21 cellular contexts compared by ENCODE assay signal in the genomic region with DNA sequence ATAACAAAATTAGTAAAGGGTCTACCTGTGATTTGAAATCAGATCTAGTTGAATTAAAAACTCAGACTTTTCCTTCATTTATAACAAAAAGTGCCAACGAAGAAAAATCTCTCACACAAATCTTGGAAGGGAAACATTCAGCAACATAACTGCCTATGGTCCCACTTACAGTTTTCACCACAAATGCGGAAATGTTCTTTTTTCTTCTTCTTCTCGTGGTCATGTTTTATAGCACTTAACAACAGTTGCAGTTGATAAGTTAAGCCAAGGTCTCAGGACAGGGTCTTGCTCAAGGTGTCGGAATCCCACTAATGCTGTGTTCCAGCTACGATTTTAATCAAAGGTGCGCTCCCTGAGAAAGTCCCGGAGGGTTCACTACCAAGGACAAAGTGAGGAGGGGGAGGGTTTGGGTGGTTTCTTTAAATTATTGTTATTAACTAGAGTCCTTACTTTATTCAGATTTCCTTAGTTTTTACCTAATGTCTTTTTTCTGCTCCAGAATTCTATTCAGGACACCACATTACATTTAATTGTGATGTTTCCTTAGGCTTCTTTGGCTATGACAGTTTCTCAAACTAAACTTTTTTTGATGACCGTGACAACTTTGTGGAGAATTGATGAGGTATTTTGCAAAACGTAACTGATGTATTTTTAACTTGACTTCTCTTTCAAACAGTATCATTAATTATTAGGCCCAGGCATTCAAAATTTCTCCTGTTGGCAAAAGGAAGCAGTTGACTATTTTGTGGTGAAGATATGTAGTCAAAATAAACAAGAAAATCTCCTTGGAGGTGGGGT. TPM values are rescaled to one million over a fixed set of nuclear protein-coding genes. Genes with fewer than 3 reads are reported as not detected.
"Had no signal": no experiment of that assay in that cellular context is flagged by ENCODE, and none has a peak within 500 bp of the region (broad histone marks: within the 10 kb centered on the region; RNA-seq: fewer than 3 reads in every experiment).

No MANE protein-coding gene starts in this region.

- H3K4me1 Mint-ChIP-seq: neural progenitor cell; stimulated activated effector memory CD8-positive, alpha-beta T cell treated with anti-CD3 and anti-CD28 coated beads, Interleukin-12 subunit alpha, Interleukin-12 subunit beta, amount 100 ng/mL, for 72 hours had no signal

- H3K27ac ChIP-seq: coronary artery, epithelial cell of prostate, neural progenitor cell, pancreas, transverse colon had no signal

- H3K9me3 ChIP-seq: pancreas, transverse colon had no signal

- H2AFZ ChIP-seq: neural progenitor cell had no signal

- H3K27me3 ChIP-seq: neural progenitor cell, pancreas, transverse colon had no signal

- H3K27ac Mint-ChIP-seq: activated naive CD4-positive, alpha-beta T cell treated with anti-CD3 and anti-CD28 coated beads, Interleukin-2, amount 10 ng/mL, durations not matched to agents 7 days and 5 days; activated T-helper 2 cell treated with anti-CD3 and anti-CD28 coated beads, Interferon-gamma antibody, Interleukin-2, Interleukin-4, amounts not matched to agents 10 μg/mL and 5 μg/mL and 100 μg/mL, durations not matched to agents 14 hours and 24 hours and 36 hours; neural progenitor cell; stimulated activated effector memory CD8-positive, alpha-beta T cell treated with anti-CD3 and anti-CD28 coated beads, Interleukin-12 subunit alpha, Interleukin-12 subunit beta, amount 100 ng/mL, for 72 hours had no signal

- H3K4me1 ChIP-seq: transverse colon had no signal

- H3K4me2 ChIP-seq: neural progenitor cell had no signal

- H3K4me3 ChIP-seq: coronary artery, neural progenitor cell, pancreas, transverse colon had no signal

- ATAC-seq: left ventricle myocardium superior; pancreas; stimulated activated effector memory CD8-positive, alpha-beta T cell treated with anti-CD3 and anti-CD28 coated beads, Interleukin-12 subunit alpha, Interleukin-12 subunit beta, amount 100 ng/mL, for 72 hours had no signal

- H3K4me3 Mint-ChIP-seq: activated naive CD4-positive, alpha-beta T cell treated with anti-CD3 and anti-CD28 coated beads, Interleukin-2, amount 10 ng/mL, durations not matched to agents 7 days and 5 days; neural progenitor cell; stimulated activated effector memory CD8-positive, alpha-beta T cell treated with anti-CD3 and anti-CD28 coated beads, Interleukin-12 subunit alpha, Interleukin-12 subunit beta, amount 100 ng/mL, for 72 hours had no signal

- FAIRE-seq: kidney, pancreas, small intestine had no signal

- DNase-seq: activated CD4-positive, alpha-beta T cell treated with anti-CD3 and anti-CD28 coated beads, Interleukin-2, amount 50 U/mL, for 1 hour; activated naive CD4-positive, alpha-beta T cell treated with anti-CD3 and anti-CD28 coated beads, Interleukin-2, amount 10 ng/mL, durations not matched to agents 7 days and 5 days; activated T-cell treated with anti-CD3 and anti-CD28 coated beads for 4 hours; caudate nucleus; effector memory CD4-positive, alpha-beta T cell; kidney; left ventricle myocardium superior; pancreas; retina; small intestine; T-helper 2 cell; transverse colon had no signal

- H3K36me3 Mint-ChIP-seq: activated naive CD4-positive, alpha-beta T cell treated with anti-CD3 and anti-CD28 coated beads, Interleukin-2, amount 10 ng/mL, durations not matched to agents 7 days and 5 days; neural progenitor cell; stimulated activated effector memory CD8-positive, alpha-beta T cell treated with anti-CD3 and anti-CD28 coated beads, Interleukin-12 subunit alpha, Interleukin-12 subunit beta, amount 100 ng/mL, for 72 hours had no signal

- H3K36me3 ChIP-seq: neural progenitor cell, pancreas, transverse colon had no signal

- H3K9me3 Mint-ChIP-seq: activated naive CD4-positive, alpha-beta T cell treated with anti-CD3 and anti-CD28 coated beads, Interleukin-2, amount 10 ng/mL, durations not matched to agents 7 days and 5 days; activated T-helper 2 cell treated with anti-CD3 and anti-CD28 coated beads, Interferon-gamma antibody, Interleukin-2, Interleukin-4, amounts not matched to agents 10 μg/mL and 5 μg/mL and 100 μg/mL, durations not matched to agents 14 hours and 24 hours and 36 hours; neural progenitor cell; stimulated activated effector memory CD8-positive, alpha-beta T cell treated with anti-CD3 and anti-CD28 coated beads, Interleukin-12 subunit alpha, Interleukin-12 subunit beta, amount 100 ng/mL, for 72 hours had no signal

- H3K9ac ChIP-seq: neural progenitor cell had no signal

RNA-seq across cellular contexts. Expression of a gene that starts 11.2 kb away (rescaled TPM):
- total RNA-seq: activated CD8-positive, alpha-beta memory T cell treated with anti-CD3 and anti-CD28 coated beads for 36 hours; activated T-helper 2 cell treated with anti-CD3 and anti-CD28 coated beads, Interferon-gamma antibody, Interleukin-2, Interleukin-4, amounts not matched to agents 10 μg/mL and 5 μg/mL and 100 μg/mL, durations not matched to agents 14 hours and 24 hours and 36 hours had no signal

RNA-seq across cellular contexts. Expression of a gene that starts 23.2 kb away (rescaled TPM):
- total RNA-seq: activated CD8-positive, alpha-beta memory T cell treated with anti-CD3 and anti-CD28 coated beads for 36 hours; activated T-helper 2 cell treated with anti-CD3 and anti-CD28 coated beads, Interferon-gamma antibody, Interleukin-2, Interleukin-4, amounts not matched to agents 10 μg/mL and 5 μg/mL and 100 μg/mL, durations not matched to agents 14 hours and 24 hours and 36 hours; kidney; left ventricle myocardium superior; mesenteric fat pad; pancreas; subcutaneous adipose tissue; transverse colon had no signal
- polyA plus RNA-seq: adipose tissue, pancreas, small intestine had no signal

RNA-seq across cellular contexts. Expression of a gene that starts 45.7 kb away (rescaled TPM):
- total RNA-seq: activated CD8-positive, alpha-beta memory T cell treated with anti-CD3 and anti-CD28 coated beads for 36 hours; activated T-helper 2 cell treated with anti-CD3 and anti-CD28 coated beads, Interferon-gamma antibody, Interleukin-2, Interleukin-4, amounts not matched to agents 10 μg/mL and 5 μg/mL and 100 μg/mL, durations not matched to agents 14 hours and 24 hours and 36 hours; kidney; left ventricle myocardium superior; mesenteric fat pad; pancreas; subcutaneous adipose tissue; transverse colon had no signal
- polyA plus RNA-seq: adipose tissue, pancreas, small intestine had no signal
